Comparison of ENCODE assay signal across 9 cellular contexts in genomic region chr14:71497645-71498086, GRCh38.
DNase-seq lines count a peak whose midpoint lies in the region; ATAC-seq, FAIRE-seq and TF ChIP-seq lines count a peak whose summit lies in the region.
"Had no signal": no experiment of that assay in that cellular context is flagged by ENCODE, and none has a peak within 500 bp of the region (broad histone marks: within the 10 kb centered on the region; RNA-seq: fewer than 3 reads in every experiment).

No MANE protein-coding gene starts in this region.

- no peak for TF ChIP-seq POLR2A in GM12878 (IDR thresholded peaks at IDR 0.05; ENCODE audit: low read depth, low read length)

- DNase-seq in GM06990 (ENCODE audit: extremely low read depth, insufficient read length), result peak; percentile 87
- peak; percentile 98 for DNase-seq in GM12878 (ENCODE audit: low read depth, low spot score)
- no peak for DNase-seq in SW480 (ENCODE audit: low spot score)
- no peak for DNase-seq in naive thymus-derived CD8-positive, alpha-beta T cell
- no peak for DNase-seq in left ventricle myocardium inferior
- no peak for DNase-seq in endothelial cell (ENCODE audit: low spot score)

- CTCF ChIA-PET in GM12878 (lab: Yijun Ruan, JAX), result interaction anchor here (0.6 to 2.7 kb wide), 23 partner anchors 13 to 358 kb away, joined by 3 to 18 read pairs (median 4); no protein-coding TSS in a partner anchor

- peak overlapping the region in 1 of 10 donors; percentile 19 for H3K27ac Mint-ChIP-seq in naive thymus-derived CD8-positive, alpha-beta T cell
- no peak overlapping the region for H3K27ac Mint-ChIP-seq in endothelial cell (ENCODE audit: unreplicated experiment)

- TF ChIP-seq CTCF in GM06990 (IDR thresholded peaks at IDR 0.05; ENCODE audit: insufficient read depth, low read length, poor library complexity, severe bottlenecking) (no peak), GM12878 (IDR thresholded peaks at IDR 0.05 in 2 of 3, conservative IDR thresholded peaks at IDR 0.05 in 1 of 3; ENCODE audit: control insufficient read depth in 2 of 3, extremely low read depth in 1 of 3, insufficient read depth in 1 of 3, low read depth in 3 of 3, low read length in 3 of 3) (no peak), left ventricle myocardium inferior (IDR thresholded peaks at IDR 0.05; ENCODE audit: borderline replicate concordance) (no peak), endothelial cell (IDR thresholded peaks at IDR 0.05; ENCODE audit: unreplicated experiment) (no peak)

- no peaks in the 10 kb centered on the region for H4K20me1 ChIP-seq in GM12878 (ENCODE audit: control insufficient read depth, insufficient read depth)

- TF ChIP-seq EP300 in GM12878 (IDR thresholded peaks at IDR 0.05; ENCODE audit: borderline replicate concordance in 1 of 2, control insufficient read depth in 1 of 2, low read depth in 2 of 2, low read length in 2 of 2), result peak; percentile 99

- H3K9ac ChIP-seq in GM12878 (ENCODE audit: control insufficient read depth, insufficient read depth, low read length), result no peak overlapping the region

- RAD21 ChIA-PET in GM12878 (lab: Charles Lee; ENCODE audit: unreplicated experiment), result interaction anchor here (0.7 to 9.5 kb wide), 44 partner anchors 9 to 268 kb away, joined by 3 to 151 read pairs (median 4); partner anchors contain the start of gene SIPA1L1

- H3K9me3 Mint-ChIP-seq in naive thymus-derived CD8-positive, alpha-beta T cell, result peaks cover 0 to 6% (median 2%) of the 10 kb centered on the region in 9 donors
- no peaks in the 10 kb centered on the region for H3K9me3 Mint-ChIP-seq in endothelial cell (ENCODE audit: unreplicated experiment)
- H3K9me3 Mint-ChIP-seq: central memory CD8-positive, alpha-beta T cell had no signal

- peaks cover 8% of the 10 kb centered on the region; the same call in 2 of the 3 replicates for H3K9me3 ChIP-seq in GM12878 (replicated peaks; ENCODE audit: control insufficient read depth, insufficient read depth, low read length)
- H3K9me3 ChIP-seq in left ventricle myocardium inferior (replicated peaks), result no peaks in the 10 kb centered on the region

- no peaks in the 10 kb centered on the region for H3K27me3 ChIP-seq in GM06990 (replicated peaks; ENCODE audit: control insufficient read depth, insufficient read depth, low read length)
- H3K27me3 ChIP-seq in GM12878 (replicated peaks in 1 of 2; ENCODE audit: control insufficient read depth in 2 of 2, insufficient read depth in 2 of 2, low read length in 1 of 2), result no peaks in the 10 kb centered on the region
- no peaks in the 10 kb centered on the region for H3K27me3 ChIP-seq in left ventricle myocardium inferior (ENCODE audit: low read depth)

- peak overlapping the region; percentile 94 for H3K27ac ChIP-seq in GM12878 (ENCODE audit: control insufficient read depth, insufficient read depth)
- no peak overlapping the region for H3K27ac ChIP-seq in left ventricle myocardium inferior (replicated peaks)

- WGBS in GM12878 (ENCODE audit: insufficient coverage, insufficient replicate concordance, low lambda C conversion rate, missing lambda C conversion rate), result 2% methylated on average over 2 of the region's 2 CpGs

- ATAC-seq in GM21447 (IDR thresholded peaks at IDR 0.05; ENCODE audit: unreplicated experiment), result peak; percentile 80
- peak; percentile 72 for ATAC-seq in HG03571 (IDR thresholded peaks at IDR 0.05; ENCODE audit: unreplicated experiment)
- peak; percentile 91 for ATAC-seq in GM12878
- no peak for ATAC-seq in naive thymus-derived CD8-positive, alpha-beta T cell

- H3K36me3 ChIP-seq in GM06990 (ENCODE audit: control insufficient read depth, insufficient read depth, low read length) (no peaks in the 10 kb centered on the region), GM12878 (ENCODE audit: control insufficient read depth in 2 of 2, insufficient read depth in 2 of 2, low read length in 1 of 2) (0 out of 4 replicates have a peak, but pooled peaks cover 0 to 2% of the 10 kb centered on the region in 2 experiments), left ventricle myocardium inferior (no peaks in the 10 kb centered on the region)

- intact Hi-C loops in GM12878 (cut with micrococcal nuclease; ENCODE audit: unreplicated experiment), result loop anchor here (1.0 to 5.0 kb wide), 7 partner anchors 24 to 175 kb away; no protein-coding TSS in a partner anchor
- intact Hi-C loops in left ventricle myocardium inferior (cut with micrococcal nuclease), result no loop called here

- no peak overlapping the region for H2AFZ ChIP-seq in GM12878 (ENCODE audit: control insufficient read depth, low read depth, low read length)

- POLR2A ChIA-PET in GM12878 (lab: Charles Lee), result interaction anchor here (0.7 to 3.6 kb wide), 20 partner anchors 8 to 176 kb away, joined by 3 to 25 read pairs (median 4); no protein-coding TSS in a partner anchor
- POLR2A ChIA-PET in naive thymus-derived CD8-positive, alpha-beta T cell (lab: Charles Lee), result no interaction called here

- H3K4me1 ChIP-seq in GM12878 (ENCODE audit: control insufficient read depth, insufficient read depth, low read length) (peaks cover 43% of the 10 kb centered on the region), left ventricle myocardium inferior (peaks cover 4% of the 10 kb centered on the region)

- in situ Hi-C loops in GM12878 (cut with MboI), result loop anchor here (5.0 kb wide), 1 partner anchor 175 kb away; the partner anchor contains the start of gene SIPA1L1

- no peaks in the 10 kb centered on the region for H3K27me3 Mint-ChIP-seq in naive thymus-derived CD8-positive, alpha-beta T cell
- no peaks in the 10 kb centered on the region for H3K27me3 Mint-ChIP-seq in endothelial cell (ENCODE audit: unreplicated experiment)
- H3K27me3 Mint-ChIP-seq: central memory CD8-positive, alpha-beta T cell had no signal

- peaks cover 0 to 13% (median 2%) of the 10 kb centered on the region in 3 donors for H3K36me3 Mint-ChIP-seq in naive thymus-derived CD8-positive, alpha-beta T cell
- peaks cover 4% of the 10 kb centered on the region for H3K36me3 Mint-ChIP-seq in endothelial cell (ENCODE audit: low read depth, unreplicated experiment)

- H3K4me2 ChIP-seq in GM12878 (ENCODE audit: control insufficient read depth, insufficient read depth), result peak overlapping the region; percentile 76

- FAIRE-seq in GM12878 (lab: Jason Lieb, UNC), result peak; percentile 92

- no peak; the same call in none of the 2 replicates for TF ChIP-seq RAD21 in GM12878 (IDR thresholded peaks at IDR 0.05; ENCODE audit: insufficient read depth, low read depth, low read length)

- H3K4me1 Mint-ChIP-seq in naive thymus-derived CD8-positive, alpha-beta T cell, result peaks cover 5 to 21% (median 9%) of the 10 kb centered on the region in 4 donors
- peaks cover 4% of the 10 kb centered on the region for H3K4me1 Mint-ChIP-seq in endothelial cell (ENCODE audit: unreplicated experiment)

- BruUV-seq in GM12878 (replicated peaks; lab: Mats Ljungman, UMichigan), result no TSS peak

- H3K79me2 ChIP-seq in GM12878 (ENCODE audit: control insufficient read depth, insufficient read depth, low read length), result peaks cover 62% of the 10 kb centered on the region

- no peak overlapping the region for H3K4me3 Mint-ChIP-seq in naive thymus-derived CD8-positive, alpha-beta T cell
- H3K4me3 Mint-ChIP-seq in endothelial cell (ENCODE audit: unreplicated experiment), result no peak overlapping the region
- H3K4me3 Mint-ChIP-seq: central memory CD8-positive, alpha-beta T cell had no signal

- H3K4me3 ChIP-seq in GM06990 (replicated peaks; ENCODE audit: low read depth, low read length) (no peak overlapping the region), GM12878 (no peak overlapping the region), left ventricle myocardium inferior (no peak overlapping the region)

- SMC1A ChIA-PET in GM12878 (lab: Charles Lee; ENCODE audit: uncharacterized antibody, unreplicated experiment), result interaction anchor here (0.6 to 5.6 kb wide), 58 partner anchors 9 to 267 kb away, joined by 3 to 75 read pairs (median 4); no protein-coding TSS in a partner anchor

TF ChIP-seq in GM12878, 131 proteins besides CTCF, POLR2A, EP300 and RAD21 (continues in another document):
- TF ChIP-seq NR2C2 (IDR thresholded peaks at IDR 0.05; ENCODE audit: borderline replicate concordance, control insufficient read depth, insufficient read length, low read depth) (no peak), POLR2AphosphoS2 (IDR thresholded peaks at IDR 0.05; ENCODE audit: low read depth, low read length) (no peak), HCFC1 (IDR thresholded peaks at IDR 0.05; ENCODE audit: low read length) (no peak), SKIL (IDR thresholded peaks at IDR 0.05; ENCODE audit: low read depth, poor library complexity, severe bottlenecking) (peak; percentile 89)

Comparison
In these comparisons a context has a peak if more than half of its experiments do, and no peak if none do; other contexts are left out.
1. DNase-seq: peak in GM06990 (single experiment) and GM12878 (single experiment); none in SW480 (single experiment), naive thymus-derived CD8-positive, alpha-beta T cell (0 of 10), left ventricle myocardium inferior (single experiment) and endothelial cell (single experiment).
2. ATAC-seq: peak in GM21447 (single experiment), HG03571 (single experiment) and GM12878 (single experiment); none in naive thymus-derived CD8-positive, alpha-beta T cell (0 of 2).